Comparison of ENCODE assay signal across 19 cellular contexts in the genomic region with DNA sequence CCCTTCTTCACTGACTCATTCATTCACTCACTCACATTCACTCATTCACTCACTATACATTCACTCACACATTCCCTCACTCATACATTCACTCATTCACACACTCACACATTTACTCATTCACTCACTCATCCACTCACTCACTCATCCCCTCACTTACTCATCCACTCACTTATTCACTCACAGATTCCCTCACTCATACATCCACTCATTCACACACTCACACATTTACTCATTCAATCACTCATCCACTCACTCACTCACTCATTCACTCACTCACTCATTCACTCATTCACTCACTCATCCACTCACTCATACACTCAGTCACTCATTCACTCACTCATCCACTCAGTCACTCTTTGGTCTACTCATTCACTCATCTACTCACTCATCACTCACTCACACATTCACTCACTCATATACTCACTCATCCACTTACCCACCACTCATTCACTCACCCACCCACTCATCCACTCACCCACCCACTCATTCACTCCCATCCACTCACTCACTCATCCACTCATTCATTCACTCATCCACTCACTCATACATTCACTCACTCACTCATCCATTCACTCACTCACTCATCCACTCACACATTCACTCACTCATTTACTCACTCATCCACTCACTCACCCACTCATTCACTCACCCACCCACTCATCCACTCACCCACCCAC. TPM values are rescaled to one million over a fixed set of nuclear protein-coding genes. Genes with fewer than 3 reads are reported as not detected.
DNase-seq lines count a peak whose midpoint lies in the region; ATAC-seq and TF ChIP-seq lines count a peak whose summit lies in the region.
"Had no signal": no experiment of that assay in that cellular context is flagged by ENCODE, and none has a peak within 500 bp of the region (broad histone marks: within the 10 kb centered on the region; RNA-seq: fewer than 3 reads in every experiment).

No MANE protein-coding gene starts in this region.

- no peak overlapping the region for H3K4me3 Mint-ChIP-seq in activated T-cell treated with anti-CD3 and anti-CD28 coated beads, Interleukin-2, amount 50 U/mL, for 72 hours
- H3K4me3 Mint-ChIP-seq in osteocyte (ENCODE audit: unreplicated experiment): no peak overlapping the region
- H3K4me3 Mint-ChIP-seq: CD8-positive, alpha-beta T cell had no signal

- H3K4me3 ChIP-seq in BLaER1 (no peak overlapping the region), Peyer's patch (no peak overlapping the region), esophagus muscularis mucosa (no peak overlapping the region)
- H3K4me3 ChIP-seq: A549 had no signal

- no peaks in the 10 kb centered on the region for H4K20me1 ChIP-seq in BLaER1

- peak; percentile 60 to 72 for ATAC-seq in activated T-cell treated with anti-CD3 and anti-CD28 coated beads, Interleukin-2, amount 50 U/mL, for 72 hours (replicated peaks in 1 of 2)
- ATAC-seq: CD8-positive, alpha-beta T cell had no signal

- no peaks in the 10 kb centered on the region for H3K27me3 Mint-ChIP-seq in activated T-cell treated with anti-CD3 and anti-CD28 coated beads, Interleukin-2, amount 50 U/mL, for 72 hours (ENCODE audit: low read depth)
- no peaks in the 10 kb centered on the region for H3K27me3 Mint-ChIP-seq in osteocyte (ENCODE audit: unreplicated experiment)

- no peaks in the 10 kb centered on the region for H3K4me1 Mint-ChIP-seq in activated T-cell treated with anti-CD3 and anti-CD28 coated beads, Interleukin-2, amount 50 U/mL, for 72 hours (ENCODE audit: low read depth)
- no peaks in the 10 kb centered on the region for H3K4me1 Mint-ChIP-seq in osteocyte (ENCODE audit: unreplicated experiment)

- TF ChIP-seq CTCF in Peyer's patch (IDR thresholded peaks at IDR 0.05): no peak
- no peak for TF ChIP-seq CTCF in esophagus muscularis mucosa (IDR thresholded peaks at IDR 0.05)
- TF ChIP-seq CTCF in osteocyte (IDR thresholded peaks at IDR 0.05): no peak

- H3K9me3 Mint-ChIP-seq in activated T-cell treated with anti-CD3 and anti-CD28 coated beads, Interleukin-2, amount 50 U/mL, for 72 hours: peaks cover 5 to 8% of the 10 kb centered on the region in 2 donors
- peaks cover 6% of the 10 kb centered on the region for H3K9me3 Mint-ChIP-seq in osteocyte (ENCODE audit: unreplicated experiment)

- no peak overlapping the region for H3K27ac ChIP-seq in BLaER1
- H3K27ac ChIP-seq in Peyer's patch: peak overlapping the region in 3 of 4 donors; percentile 80 to 99 (median 94)
- peak overlapping the region in 3 of 4 donors; percentile 42 to 86 (median 47) for H3K27ac ChIP-seq in esophagus muscularis mucosa (replicated peaks in 1 of 4)
- H3K27ac ChIP-seq: A549 had no signal

- TF ChIP-seq POLR2A in Peyer's patch (IDR thresholded peaks at IDR 0.05) (no peak), esophagus muscularis mucosa (IDR thresholded peaks at IDR 0.05; ENCODE audit: low read depth) (no peak)

- H3K27me3 ChIP-seq in BLaER1 (no peaks in the 10 kb centered on the region), Peyer's patch (no peaks in the 10 kb centered on the region), esophagus muscularis mucosa (no peaks in the 10 kb centered on the region)

- H3K27ac Mint-ChIP-seq in activated T-cell treated with anti-CD3 and anti-CD28 coated beads, Interleukin-2, amount 50 U/mL, for 72 hours: no peak overlapping the region
- no peak overlapping the region for H3K27ac Mint-ChIP-seq in osteocyte (ENCODE audit: unreplicated experiment)
- H3K27ac Mint-ChIP-seq: CD8-positive, alpha-beta T cell had no signal

- TF ChIP-seq EP300 in esophagus muscularis mucosa (IDR thresholded peaks at IDR 0.05): no peak

- H3K36me3 Mint-ChIP-seq in activated T-cell treated with anti-CD3 and anti-CD28 coated beads, Interleukin-2, amount 50 U/mL, for 72 hours (ENCODE audit: insufficient read depth in 2 of 2): peaks cover 0 to 6% of the 10 kb centered on the region in 2 donors
- H3K36me3 Mint-ChIP-seq in osteocyte (ENCODE audit: unreplicated experiment): no peaks in the 10 kb centered on the region
- H3K36me3 Mint-ChIP-seq: CD8-positive, alpha-beta T cell had no signal

- H3K4me2 ChIP-seq in BLaER1: peak overlapping the region; percentile 96; the same call in 1 of the 2 replicates
- H3K4me2 ChIP-seq: A549 had no signal

- no peak overlapping the region for H3K9ac ChIP-seq in BLaER1

- DNase-seq in activated T-cell treated with anti-CD3 and anti-CD28 coated beads, Interleukin-2, amount 50 U/mL, for 72 hours: no peak
- DNase-seq in activated T-cell treated with anti-CD3 and anti-CD28 coated beads, Interleukin-2, amount 50 U/mL, for 1 hour: no peak
- no peak for DNase-seq in Peyer's patch
- no peak for DNase-seq in esophagus muscularis mucosa (ENCODE audit: extremely low spot score)
- no peak for DNase-seq in cerebellar cortex (ENCODE audit: low spot score)
- DNase-seq in osteocyte (ENCODE audit: extremely low spot score, unreplicated experiment): no peak
- no peak for DNase-seq in nucleus accumbens (lab: John Stamatoyannopoulos, UW)
- DNase-seq: Calu3; CD8-positive, alpha-beta T cell; GOT3; NCI-H1105 treated with DMSO at 0.1 percent for 48 hours; NCI-H1694; NCI-H510A; NCI-H748 treated with DMSO at 0.1 percent for 48 hours; NK-92 treated with Interleukin-12 subunit alpha and Interleukin-12 subunit beta, amount 100 ng/mL, for 24 hours; SHP77 treated with DMSO at 0.1 percent for 48 hours had no signal

- intact Hi-C loops in esophagus muscularis mucosa (cut with DNase I): no loop called here

- peaks cover 5% of the 10 kb centered on the region; the same call in 1 of the 2 replicates for H3K36me3 ChIP-seq in BLaER1
- no peaks in the 10 kb centered on the region for H3K36me3 ChIP-seq in Peyer's patch
- no peaks in the 10 kb centered on the region for H3K36me3 ChIP-seq in esophagus muscularis mucosa

- H3K9me3 ChIP-seq in BLaER1 (peaks cover 11% of the 10 kb centered on the region), Peyer's patch (no peaks in the 10 kb centered on the region), esophagus muscularis mucosa (peaks cover 0 to 7% (median 2%) of the 10 kb centered on the region in 4 donors)

- H3K4me1 ChIP-seq in BLaER1 (peaks cover 50% of the 10 kb centered on the region), Peyer's patch (peaks cover 0 to 39% (median 8%) of the 10 kb centered on the region in 4 donors), esophagus muscularis mucosa (peaks cover 34 to 76% (median 59%) of the 10 kb centered on the region in 4 donors)
- H3K4me1 ChIP-seq: A549 had no signal

RNA-seq across cellular contexts. Expression of gene WNK2, which starts 27.2 kb away (rescaled TPM):
- total RNA-seq in activated T-cell treated with anti-CD3 and anti-CD28 coated beads, Interleukin-2, amount 50 U/mL, for 72 hours: 1 to 10 TPM in 1 of 2 donors, under 1 TPM in 1; 0.70 to 1.1 TPM
- total RNA-seq in Peyer's patch: 100 to 1,000 TPM; 155 to 577 (median 259) TPM
- total RNA-seq in esophagus muscularis mucosa: 10 to 100 TPM; 18.6 to 89.9 (median 40.8) TPM
- not detected in 2 replicates for total RNA-seq in osteocyte
- total RNA-seq: RPMI7951 had no signal

Comparison
In these comparisons a context has a peak if more than half of its experiments do, and no peak if none do; other contexts are left out.
1. RNA of gene WNK2, which starts 27.2 kb away (total RNA-seq): 155 to 577 TPM in Peyer's patch and 18.6 to 89.9 TPM in esophagus muscularis mucosa; 0.70 to 1.1 TPM in activated T-cell treated with anti-CD3 and anti-CD28 coated beads, Interleukin-2, amount 50 U/mL, for 72 hours and not detected in osteocyte; every median in the first group is over 4 times any median in the second.